In the genomic region with DNA sequence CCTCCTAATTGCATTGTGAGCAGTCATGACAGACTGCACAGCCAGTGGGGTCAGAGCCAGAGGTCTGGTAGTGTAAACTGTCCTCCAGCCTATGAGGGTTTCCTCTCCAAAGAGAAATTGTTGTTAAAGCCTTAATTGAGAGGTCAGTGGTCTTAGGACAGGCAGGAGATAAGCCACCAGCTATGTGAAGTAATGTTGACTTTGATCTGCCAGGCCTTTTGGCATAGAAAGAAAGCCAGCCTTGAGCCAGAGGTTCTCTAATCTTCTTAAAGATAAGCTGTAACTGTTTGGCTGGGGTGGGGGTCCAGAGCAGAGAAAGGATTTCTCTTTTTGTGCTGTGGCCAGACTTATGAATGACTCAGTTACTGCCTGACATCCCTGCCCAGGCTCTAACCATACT, we compare ENCODE assay signal across 24 cellular contexts.
"Had no signal": no experiment of that assay in that cellular context is flagged by ENCODE, and none has a peak within 500 bp of the region (broad histone marks: within the 10 kb centered on the region; RNA-seq: fewer than 3 reads in every experiment).

No MANE protein-coding gene starts in this region.

- H3K4me1 ChIP-seq: esophagus muscularis mucosa, parathyroid adenoma had no signal

- H3K9ac ChIP-seq: parathyroid adenoma had no signal

- H3K4me3 ChIP-seq: esophagus muscularis mucosa, mucosa of descending colon, sigmoid colon, thoracic aorta had no signal

- H3K36me3 ChIP-seq: brain microvascular endothelial cell, esophagus muscularis mucosa, sigmoid colon, thoracic aorta had no signal

- H3K9me3 ChIP-seq: esophagus muscularis mucosa, mucosa of descending colon, sigmoid colon, thoracic aorta had no signal

- H3K4me1 Mint-ChIP-seq: activated CD4-positive, alpha-beta memory T cell treated with anti-CD3 and anti-CD28 coated beads, Interleukin-2, amount 10 ng/mL, durations not matched to agents 7 days and 5 days; activated naive CD4-positive, alpha-beta T cell treated with anti-CD3 and anti-CD28 coated beads, Interleukin-2, amount 10 ng/mL, durations not matched to agents 7 days and 5 days; activated naive CD8-positive, alpha-beta T cell treated with anti-CD3 and anti-CD28 coated beads, Interleukin-2, amount 50 U/mL, for 24 hours had no signal

- H3K9me3 Mint-ChIP-seq: activated CD4-positive, alpha-beta memory T cell treated with anti-CD3 and anti-CD28 coated beads, Interleukin-2, amount 10 ng/mL, durations not matched to agents 7 days and 5 days; activated naive CD4-positive, alpha-beta T cell treated with anti-CD3 and anti-CD28 coated beads, Interleukin-2, amount 10 ng/mL, durations not matched to agents 7 days and 5 days; type B pancreatic cell had no signal

- H3K27ac ChIP-seq: brain microvascular endothelial cell, esophagus muscularis mucosa, parathyroid adenoma, sigmoid colon, thoracic aorta had no signal

- H3K27me3 ChIP-seq: brain microvascular endothelial cell, esophagus muscularis mucosa, sigmoid colon had no signal

- DNase-seq: activated CD4-positive, alpha-beta memory T cell treated with anti-CD3 and anti-CD28 coated beads, Interleukin-2, amount 10 ng/mL, durations not matched to agents 7 days and 5 days; activated CD4-positive, alpha-beta T cell treated with anti-CD3 and anti-CD28 coated beads for 48 hours; activated effector memory CD4-positive, alpha-beta T cell treated with anti-CD3 and anti-CD28 coated beads, Interleukin-2, amount 50 U/mL, for 16 hours; activated naive CD4-positive, alpha-beta T cell treated with anti-CD3 and anti-CD28 coated beads, Interleukin-2, amount 10 ng/mL, durations not matched to agents 7 days and 5 days; activated naive CD8-positive, alpha-beta T cell treated with anti-CD3 and anti-CD28 coated beads, Interleukin-2, amount 50 U/mL, for 24 hours; aorta; brain microvascular endothelial cell; central memory CD4-positive, alpha-beta T cell; dermis blood vessel endothelial cell; effector memory CD4-positive, alpha-beta T cell; glutamatergic neuron; hippocampal formation; left ventricle myocardium superior; mucosa of descending colon; nephron progenitor cell; nucleus accumbens; sigmoid colon; stimulated activated CD4-positive, alpha-beta T cell treated with anti-CD3 and anti-CD28 coated beads, Interleukin-2, amount 100 ng/mL, for 48 hours; stimulated activated naive CD4-positive, alpha-beta T cell had no signal

- H2AFZ ChIP-seq: parathyroid adenoma had no signal

- H3K27ac Mint-ChIP-seq: activated CD4-positive, alpha-beta memory T cell treated with anti-CD3 and anti-CD28 coated beads, Interleukin-2, amount 10 ng/mL, durations not matched to agents 7 days and 5 days; activated naive CD4-positive, alpha-beta T cell treated with anti-CD3 and anti-CD28 coated beads, Interleukin-2, amount 10 ng/mL, durations not matched to agents 7 days and 5 days; activated naive CD8-positive, alpha-beta T cell treated with anti-CD3 and anti-CD28 coated beads, Interleukin-2, amount 50 U/mL, for 24 hours; nephron progenitor cell; T-helper 1 cell treated with Interleukin-12 subunit alpha and Interleukin-12 subunit beta and Interleukin-4 antibody, amounts not matched to agents 30 μg/mL and 1 μg/mL, for 36 hours; type B pancreatic cell had no signal

- H3K36me3 Mint-ChIP-seq: activated naive CD4-positive, alpha-beta T cell treated with anti-CD3 and anti-CD28 coated beads, Interleukin-2, amount 10 ng/mL, durations not matched to agents 7 days and 5 days; type B pancreatic cell had no signal

- H3K79me2 ChIP-seq: parathyroid adenoma had no signal

- H3K4me3 Mint-ChIP-seq: activated CD4-positive, alpha-beta memory T cell treated with anti-CD3 and anti-CD28 coated beads, Interleukin-2, amount 10 ng/mL, durations not matched to agents 7 days and 5 days; activated naive CD4-positive, alpha-beta T cell treated with anti-CD3 and anti-CD28 coated beads, Interleukin-2, amount 10 ng/mL, durations not matched to agents 7 days and 5 days; activated naive CD8-positive, alpha-beta T cell treated with anti-CD3 and anti-CD28 coated beads, Interleukin-2, amount 50 U/mL, for 24 hours; nephron progenitor cell; T-helper 1 cell treated with Interleukin-12 subunit alpha and Interleukin-12 subunit beta and Interleukin-4 antibody, amounts not matched to agents 30 μg/mL and 1 μg/mL, for 36 hours; type B pancreatic cell had no signal

- H3K27me3 Mint-ChIP-seq: activated CD4-positive, alpha-beta memory T cell treated with anti-CD3 and anti-CD28 coated beads, Interleukin-2, amount 10 ng/mL, durations not matched to agents 7 days and 5 days; activated naive CD4-positive, alpha-beta T cell treated with anti-CD3 and anti-CD28 coated beads, Interleukin-2, amount 10 ng/mL, durations not matched to agents 7 days and 5 days; activated naive CD8-positive, alpha-beta T cell treated with anti-CD3 and anti-CD28 coated beads, Interleukin-2, amount 50 U/mL, for 24 hours; type B pancreatic cell had no signal
